8 cellular contexts compared by ENCODE assay signal in genomic region chr5:139696167-139696893, GRCh38. TPM values are rescaled to one million over a fixed set of nuclear protein-coding genes. Genes with fewer than 3 reads are reported as not detected.
DNase-seq lines count a peak whose midpoint lies in the region; ATAC-seq and TF ChIP-seq lines count a peak whose summit lies in the region.

No MANE protein-coding gene starts in this region.

- peak overlapping the region; percentile 93 for H3K27ac ChIP-seq in hepatocyte

- H3K4me1 ChIP-seq in hepatocyte (ENCODE audit: insufficient read depth) = peaks cover 51% of the 10 kb centered on the region

- no peaks in the 10 kb centered on the region for H3K9me3 Mint-ChIP-seq in WTC11
- H3K9me3 Mint-ChIP-seq in stimulated activated effector memory CD8-positive, alpha-beta T cell treated with anti-CD3 and anti-CD28 coated beads, Interleukin-12 subunit alpha, Interleukin-12 subunit beta, amount 100 ng/mL, for 72 hours = no peaks in the 10 kb centered on the region

- ATAC-seq in WTC11 (no peak; the same call in 1 of the 2 replicates), HG02973 (IDR thresholded peaks at IDR 0.05; ENCODE audit: unreplicated experiment) (no peak), HG02884 (IDR thresholded peaks at IDR 0.05; ENCODE audit: unreplicated experiment) (no peak)
- no peak for ATAC-seq in stimulated activated effector memory CD8-positive, alpha-beta T cell treated with anti-CD3 and anti-CD28 coated beads, Interleukin-12 subunit alpha, Interleukin-12 subunit beta, amount 100 ng/mL, for 72 hours

- H3K36me3 ChIP-seq in H7 (replicated peaks; ENCODE audit: control insufficient read depth, insufficient read depth, low read length) (no peaks in the 10 kb centered on the region), hepatocyte (replicated peaks; ENCODE audit: insufficient read depth, low read depth) (no peaks in the 10 kb centered on the region)

- peaks cover 55% of the 10 kb centered on the region for H3K4me1 Mint-ChIP-seq in WTC11
- H3K4me1 Mint-ChIP-seq in stimulated activated effector memory CD8-positive, alpha-beta T cell treated with anti-CD3 and anti-CD28 coated beads, Interleukin-12 subunit alpha, Interleukin-12 subunit beta, amount 100 ng/mL, for 72 hours = peaks cover 40% of the 10 kb centered on the region

- H3K36me3 Mint-ChIP-seq in WTC11 = no peaks in the 10 kb centered on the region
- no peaks in the 10 kb centered on the region for H3K36me3 Mint-ChIP-seq in stimulated activated effector memory CD8-positive, alpha-beta T cell treated with anti-CD3 and anti-CD28 coated beads, Interleukin-12 subunit alpha, Interleukin-12 subunit beta, amount 100 ng/mL, for 72 hours

- no peaks in the 10 kb centered on the region for H4K20me1 ChIP-seq in hepatocyte (ENCODE audit: insufficient read depth, poor library complexity, severe bottlenecking)

- H3K79me2 ChIP-seq in hepatocyte = no peaks in the 10 kb centered on the region

- TF ChIP-seq CTCF in WTC11 (IDR thresholded peaks at IDR 0.05) = no peak
- no peak for TF ChIP-seq CTCF in hepatocyte (IDR thresholded peaks at IDR 0.05; ENCODE audit: poor library complexity)

- peak overlapping the region; percentile 80 for H3K4me2 ChIP-seq in hepatocyte

- POLR2A ChIA-PET in WTC11 (lab: Charles Lee) = interaction anchor here (0.8 to 6.8 kb wide), 3 partner anchors 14 to 48 kb away, joined by 4 to 89 read pairs (median 6); partner anchors contain the start of gene CXXC5

- H3K4me3 ChIP-seq in H7 (ENCODE audit: insufficient read depth, low read depth, low read length) (peak overlapping the region; percentile 39), hepatocyte (no peak overlapping the region)

- no peaks in the 10 kb centered on the region for H3K9me3 ChIP-seq in hepatocyte (ENCODE audit: low read depth)

- peak overlapping the region; percentile 88 for H3K27ac Mint-ChIP-seq in WTC11
- peak overlapping the region; percentile 85 for H3K27ac Mint-ChIP-seq in stimulated activated effector memory CD8-positive, alpha-beta T cell treated with anti-CD3 and anti-CD28 coated beads, Interleukin-12 subunit alpha, Interleukin-12 subunit beta, amount 100 ng/mL, for 72 hours

- 42% methylated on average over 21 of the region's 21 CpGs for WGBS in hepatocyte (ENCODE audit: low lambda C conversion rate, missing lambda C conversion rate)

- no peaks in the 10 kb centered on the region for H3K9me2 ChIP-seq in hepatocyte (replicated peaks; ENCODE audit: insufficient read depth)

- H3K27me3 ChIP-seq in H7 (ENCODE audit: control insufficient read depth, insufficient read depth, low read length) = no peaks in the 10 kb centered on the region
- H3K27me3 ChIP-seq in hepatocyte = no peaks in the 10 kb centered on the region

- peak overlapping the region; percentile 66 for H3K4me3 Mint-ChIP-seq in WTC11
- H3K4me3 Mint-ChIP-seq in stimulated activated effector memory CD8-positive, alpha-beta T cell treated with anti-CD3 and anti-CD28 coated beads, Interleukin-12 subunit alpha, Interleukin-12 subunit beta, amount 100 ng/mL, for 72 hours = peak overlapping the region; percentile 73

- no peak for DNase-seq in H7
- DNase-seq in WTC11 (ENCODE audit: low spot score) = no peak
- DNase-seq in hepatocyte (ENCODE audit: low spot score) = no peak
- DNase-seq in stimulated activated effector memory CD8-positive, alpha-beta T cell treated with anti-CD3 and anti-CD28 coated beads, Interleukin-12 subunit alpha, Interleukin-12 subunit beta, amount 100 ng/mL, for 72 hours (ENCODE audit: low spot score in 2 of 2) = no peak
- no peak for DNase-seq in AG08395 (ENCODE audit: low spot score)
- no peak for DNase-seq in H4 (ENCODE audit: low spot score)

- H2AFZ ChIP-seq in hepatocyte = no peak overlapping the region

- peaks cover 35% of the 10 kb centered on the region for H3K27me3 Mint-ChIP-seq in WTC11 (ENCODE audit: low read depth)

- CTCF ChIA-PET in WTC11 (lab: Charles Lee) = interaction anchor here (0.7 to 5.8 kb wide), 10 partner anchors 12 to 121 kb away, joined by 3 to 86 read pairs (median 5); partner anchors contain the start of gene CXXC5

TF ChIP-seq in WTC11, 78 proteins besides CTCF, POLR2A, EP300 and RAD21:
- TF ChIP-seq GABPB1 (CRISPR knock-in tag; IDR thresholded peaks at IDR 0.05) (peak; percentile 53), TP53 (CRISPR knock-in tag; IDR thresholded peaks at IDR 0.05) (no peak)

RNA-seq across cellular contexts. Expression of gene CXXC5, which starts 48.2 kb away (rescaled TPM):
- 150 and 154 TPM in 2 replicates for total RNA-seq in H7 (2014; rRNA removed; shearing (Covaris generic))
- 77.5 to 97.2 TPM (median 78.0 TPM) in 3 replicates for total RNA-seq in WTC11 (2021)
- 90.9 and 110 TPM in 2 replicates for total RNA-seq in hepatocyte
- polyA plus RNA-seq in hepatocyte = 98.7 and 106 TPM in 2 replicates
- total RNA-seq in H4 (2014; rRNA removed; shearing (Covaris generic)) = 46.9 and 55.1 TPM in 2 replicates
